ENCODE assay signal across 8 cellular contexts in genomic region chr6:33201935-33202334, GRCh38. TPM values are rescaled to one million over a fixed set of nuclear protein-coding genes. Genes with fewer than 3 reads are reported as not detected.
A peak's percentile ranks its signal among the peaks of the same experiment; 100 is the strongest.
DNase-seq lines count a peak whose midpoint lies in the region; ATAC-seq and TF ChIP-seq lines count a peak whose summit lies in the region.

No MANE protein-coding gene starts in this region.

- peaks cover 33% of the 10 kb centered on the region for H3K36me3 ChIP-seq in KOPT-K1 (ENCODE audit: insufficient read depth, low read length)

- H3K27ac ChIP-seq in KOPT-K1 (ENCODE audit: low read depth, low read length, poor library complexity, severe bottlenecking) = peak overlapping the region; percentile 96

- H3K4me3 Mint-ChIP-seq in natural killer cell = peak overlapping the region; percentile 86

- H3K4me3 ChIP-seq in AG09309 (ENCODE audit: control insufficient read depth, low read depth, low read length) (peak overlapping the region; percentile 90), choroid plexus epithelial cell (ENCODE audit: low read depth, low read length) (peak overlapping the region; percentile 94)

- H3K9me3 ChIP-seq in KOPT-K1 (ENCODE audit: insufficient read depth, low read length, poor library complexity, severe bottlenecking) = no peaks in the 10 kb centered on the region

- H3K9me3 Mint-ChIP-seq in natural killer cell = no peaks in the 10 kb centered on the region

- DNase-seq in AG09309 (ENCODE audit: low read depth) (no peak), choroid plexus epithelial cell (ENCODE audit: low read depth) (no peak), natural killer cell (no peak), NCI-H1930 (lab: John Stamatoyannopoulos, UW) (no peak), NCI-H1694 treated with DMSO at 0.1 percent for 48 hours (lab: John Stamatoyannopoulos, UW) (no peak)
- no peak for DNase-seq in activated CD4-positive, CD25-positive, alpha-beta regulatory T cell treated with anti-CD3 and anti-CD28 coated beads, Interleukin-2, amount 50 U/mL, for 72 hours

- peaks cover 74 to 87% of the 10 kb centered on the region in 2 donors for H3K4me1 Mint-ChIP-seq in natural killer cell

- ATAC-seq in natural killer cell = no peak
- ATAC-seq in HG03139 (IDR thresholded peaks at IDR 0.05; ENCODE audit: unreplicated experiment) = no peak

- H3K27me3 Mint-ChIP-seq in natural killer cell (ENCODE audit: low read depth in 2 of 2) = no peaks in the 10 kb centered on the region

- peaks cover 13% of the 10 kb centered on the region for H3K36me3 Mint-ChIP-seq in natural killer cell

- H3K27ac Mint-ChIP-seq in natural killer cell = peak overlapping the region; percentile 98

- intact Hi-C loops in natural killer cell (cut with micrococcal nuclease) = loop anchor here (2.0 to 5.0 kb wide), 3 partner anchors 97 to 350 kb away; partner anchors contain the start of genes PHF1, PSMB9, RGL2 and TAP1

- no peak for TF ChIP-seq CTCF in AG09309 (IDR thresholded peaks at IDR 0.05; ENCODE audit: control insufficient read depth, insufficient read depth, low read depth, low read length, missing control alignments)
- TF ChIP-seq CTCF in choroid plexus epithelial cell (conservative IDR thresholded peaks at IDR 0.05; ENCODE audit: low read depth, low read length) = no peak
- no peak for TF ChIP-seq CTCF in natural killer cell (IDR thresholded peaks at IDR 0.05)

RNA-seq across cellular contexts. Expression of gene SLC39A7, which starts 1.3 kb away (rescaled TPM):
- 10 to 100 TPM; 38.9 to 45.7 (median 45.6) TPM for total RNA-seq in natural killer cell

RNA-seq across cellular contexts. Expression of gene RXRB, which starts 1.5 kb away (rescaled TPM):
- total RNA-seq in natural killer cell = 10 to 100 TPM; 72.3 to 96.4 (median 73.9) TPM

RNA-seq across cellular contexts. Expression of gene HSD17B8, which starts 2.5 kb away (rescaled TPM):
- 1 to 10 TPM; 5.4 to 7.7 (median 6.8) TPM for total RNA-seq in natural killer cell

RNA-seq across cellular contexts. Expression of gene RING1, which starts 6.4 kb away (rescaled TPM):
- total RNA-seq in natural killer cell = 10 to 100 TPM; 34.5 to 40.3 (median 36.5) TPM

RNA-seq across cellular contexts. Expression of gene COL11A2, which starts 9.7 kb away (rescaled TPM):
- total RNA-seq in natural killer cell = 1 to 10 TPM in 1 of 3 donors, under 1 TPM in 2; 0.93 to 2.0 (median 0.94) TPM
